In genomic region chr11:46348986-46349401, GRCh38 we compare ENCODE assay signal across 8 cellular contexts. TPM values are rescaled to one million over a fixed set of nuclear protein-coding genes. Genes with fewer than 3 reads are reported as not detected.
DNase-seq lines count a peak whose midpoint lies in the region; ATAC-seq and TF ChIP-seq lines count a peak whose summit lies in the region.

No MANE protein-coding gene starts in this region.

- peaks cover 42% of the 10 kb centered on the region for H3K36me3 Mint-ChIP-seq in activated CD4-positive, alpha-beta memory T cell treated with anti-CD3 and anti-CD28 coated beads, Interleukin-2, amount 10 ng/mL, durations not matched to agents 7 days and 5 days (ENCODE audit: low read depth)

- no peak for ATAC-seq in GM18868 (IDR thresholded peaks at IDR 0.05; ENCODE audit: unreplicated experiment)
- no peak for ATAC-seq in HG02852 (IDR thresholded peaks at IDR 0.05; ENCODE audit: unreplicated experiment)
- no peak for ATAC-seq in GM21423 (IDR thresholded peaks at IDR 0.05; ENCODE audit: unreplicated experiment)

- H3K36me3 ChIP-seq in suprapubic skin = no peaks in the 10 kb centered on the region

- no peaks in the 10 kb centered on the region for H3K9me3 Mint-ChIP-seq in activated CD4-positive, alpha-beta memory T cell treated with anti-CD3 and anti-CD28 coated beads, Interleukin-2, amount 10 ng/mL, durations not matched to agents 7 days and 5 days

- peak overlapping the region; percentile 97 for H3K27ac Mint-ChIP-seq in activated CD4-positive, alpha-beta memory T cell treated with anti-CD3 and anti-CD28 coated beads, Interleukin-2, amount 10 ng/mL, durations not matched to agents 7 days and 5 days

- H3K27ac ChIP-seq in suprapubic skin = peak overlapping the region; percentile 34

- 66% methylated on average over 6 of the region's 9 CpGs for WGBS in suprapubic skin

- no peak for TF ChIP-seq CTCF in foreskin fibroblast (IDR thresholded peaks at IDR 0.05; ENCODE audit: low read depth, low read length)
- TF ChIP-seq CTCF in suprapubic skin (IDR thresholded peaks at IDR 0.05) = no peak

- peaks cover 75% of the 10 kb centered on the region for H3K4me1 Mint-ChIP-seq in activated CD4-positive, alpha-beta memory T cell treated with anti-CD3 and anti-CD28 coated beads, Interleukin-2, amount 10 ng/mL, durations not matched to agents 7 days and 5 days

- H3K27me3 ChIP-seq in suprapubic skin = no peaks in the 10 kb centered on the region

- DNase-seq in activated CD8-positive, alpha-beta memory T cell treated with anti-CD3 and anti-CD28 coated beads for 24 hours = peak; percentile 82
- no peak for DNase-seq in activated CD8-positive, alpha-beta memory T cell treated with anti-CD3 and anti-CD28 coated beads, Interleukin-2, amount 50 U/mL, for 48 hours
- DNase-seq in activated CD4-positive, alpha-beta memory T cell treated with anti-CD3 and anti-CD28 coated beads, Interleukin-2, amount 10 ng/mL, durations not matched to agents 7 days and 5 days = peak; percentile 79
- DNase-seq in foreskin fibroblast (no peak), suprapubic skin (ENCODE audit: low spot score in 2 of 2) (no peak)

- H3K27me3 Mint-ChIP-seq in activated CD4-positive, alpha-beta memory T cell treated with anti-CD3 and anti-CD28 coated beads, Interleukin-2, amount 10 ng/mL, durations not matched to agents 7 days and 5 days = peaks cover 5% of the 10 kb centered on the region

- peak overlapping the region; percentile 90 for H3K4me3 Mint-ChIP-seq in activated CD4-positive, alpha-beta memory T cell treated with anti-CD3 and anti-CD28 coated beads, Interleukin-2, amount 10 ng/mL, durations not matched to agents 7 days and 5 days

- H3K4me3 ChIP-seq in foreskin fibroblast (ENCODE audit: low read depth in 1 of 2, low read length in 2 of 2) = peak overlapping the region; percentile 81 to 82
- peak overlapping the region; percentile 94 for H3K4me3 ChIP-seq in suprapubic skin

- TF ChIP-seq POLR2A in suprapubic skin (IDR thresholded peaks at IDR 0.05) = no peak

- no peak for TF ChIP-seq EP300 in suprapubic skin (IDR thresholded peaks at IDR 0.05)

- peaks cover 89% of the 10 kb centered on the region for H3K4me1 ChIP-seq in suprapubic skin

- H3K9me3 ChIP-seq in suprapubic skin = no peaks in the 10 kb centered on the region

- CTCF ChIA-PET in activated CD4-positive, alpha-beta memory T cell treated with anti-CD3 and anti-CD28 coated beads, Interleukin-2, amount 10 ng/mL, durations not matched to agents 7 days and 5 days (lab: Charles Lee) = interaction anchor here (0.6 to 10.7 kb wide), 14 partner anchors 9 to 1218 kb away, joined by 3 to 210 read pairs (median 4); no protein-coding TSS in a partner anchor

- POLR2A ChIA-PET in activated CD4-positive, alpha-beta memory T cell treated with anti-CD3 and anti-CD28 coated beads, Interleukin-2, amount 10 ng/mL, durations not matched to agents 7 days and 5 days (lab: Charles Lee) = interaction anchor here (0.8 to 8.8 kb wide), 11 partner anchors 15 to 352 kb away, joined by 3 to 143 read pairs (median 5); partner anchors contain the start of genes ARHGAP1, ATG13, CHRM4 and PHF21A

RNA-seq across cellular contexts. Expression of gene DGKZ, which starts 1.7 kb away (rescaled TPM):
- 100 to 1,000 TPM; 141 to 143 TPM for total RNA-seq in activated CD4-positive, alpha-beta memory T cell treated with anti-CD3 and anti-CD28 coated beads, Interleukin-2, amount 10 ng/mL, durations not matched to agents 7 days and 5 days
- 10 to 100 TPM; 60.5 to 91.0 (median 73.4) TPM for total RNA-seq in suprapubic skin

RNA-seq across cellular contexts. Expression of gene MDK, which starts 32.5 kb away (rescaled TPM):
- total RNA-seq in activated CD4-positive, alpha-beta memory T cell treated with anti-CD3 and anti-CD28 coated beads, Interleukin-2, amount 10 ng/mL, durations not matched to agents 7 days and 5 days = 1 to 10 TPM; 3.5 to 4.1 TPM
- 10 to 100 TPM in 3 of 4 donors, 1 to 10 TPM in 1; 9.1 to 22.6 (median 13.9) TPM for total RNA-seq in suprapubic skin

RNA-seq across cellular contexts. Expression of gene CHRM4, which starts 42.6 kb away (rescaled TPM):
- under 1 TPM; 0.30 to 0.38 TPM for total RNA-seq in activated CD4-positive, alpha-beta memory T cell treated with anti-CD3 and anti-CD28 coated beads, Interleukin-2, amount 10 ng/mL, durations not matched to agents 7 days and 5 days
- 1 to 10 TPM in 3 of 4 donors, under 1 TPM in 1; 0.80 to 3.0 (median 2.6) TPM for total RNA-seq in suprapubic skin

Comparison
In these comparisons a context has a peak if more than half of its experiments do, and no peak if none do; other contexts are left out.
1. DNase-seq: peak in activated CD8-positive, alpha-beta memory T cell treated with anti-CD3 and anti-CD28 coated beads for 24 hours (single experiment) and activated CD4-positive, alpha-beta memory T cell treated with anti-CD3 and anti-CD28 coated beads, Interleukin-2, amount 10 ng/mL, durations not matched to agents 7 days and 5 days (single experiment); none in activated CD8-positive, alpha-beta memory T cell treated with anti-CD3 and anti-CD28 coated beads, Interleukin-2, amount 50 U/mL, for 48 hours (single experiment), foreskin fibroblast (0 of 2) and suprapubic skin (0 of 2).